In genomic region chr15:61097057-61097456, GRCh38 we compare ENCODE assay signal across 1 cellular context.
TF ChIP-seq lines count a peak whose summit lies in the region.

No MANE protein-coding gene starts in this region.

TF ChIP-seq in IMR-90, 13 proteins besides CTCF, POLR2A, EP300 and RAD21 (continued from another document):
- TF ChIP-seq SMC3 (IDR thresholded peaks at IDR 0.05; ENCODE audit: low read depth, low read length) (no peak), ELK1 (IDR thresholded peaks at IDR 0.05; ENCODE audit: borderline replicate concordance, low read depth, low read length) (no peak), FOS (IDR thresholded peaks at IDR 0.05; ENCODE audit: low read depth, low read length) (no peak)
